ENCODE assay signal across 18 cellular contexts in the genomic region with DNA sequence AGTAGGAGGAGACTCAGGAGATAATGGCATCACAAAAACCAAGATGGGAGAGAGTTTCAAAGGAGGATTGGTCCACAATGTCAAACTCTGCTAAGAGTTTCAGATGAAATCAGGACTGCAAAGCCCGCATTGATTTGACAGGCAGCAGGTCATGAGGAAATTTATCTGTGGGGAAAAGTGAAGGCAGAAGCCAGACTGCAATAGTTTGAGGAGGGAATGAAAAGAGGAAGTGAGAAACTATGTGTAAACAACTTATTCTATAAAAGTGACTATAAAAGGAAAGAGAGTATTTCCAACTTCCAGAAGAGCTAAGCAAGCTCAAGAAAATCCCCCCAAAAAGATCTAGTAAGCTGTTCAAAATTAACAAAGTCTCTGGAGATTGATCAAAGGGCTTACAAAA.
"Had no signal": no experiment of that assay in that cellular context is flagged by ENCODE, and none has a peak within 500 bp of the region (broad histone marks: within the 10 kb centered on the region; RNA-seq: fewer than 3 reads in every experiment).

No MANE protein-coding gene starts in this region.

- H3K4me1 ChIP-seq: colonic mucosa, right atrium auricular region, tibial artery, uterus had no signal

- H3K27me3 ChIP-seq: colonic mucosa, right atrium auricular region, tibial artery, uterus had no signal

- H3K9me3 ChIP-seq: colonic mucosa, uterus had no signal

- H3K27ac ChIP-seq: colonic mucosa, right atrium auricular region, tibial artery, uterus had no signal

- DNase-seq: activated CD4-positive, alpha-beta T cell treated with anti-CD3 and anti-CD28 coated beads, Interleukin-2, amount 10 ng/mL, durations not matched to agents 7 days and 5 days; activated CD4-positive, CD25-positive, alpha-beta regulatory T cell; activated naive CD4-positive, alpha-beta T cell treated with anti-CD3 and anti-CD28 coated beads for 36 hours; activated T-cell treated with anti-CD3 and anti-CD28 coated beads for 4 hours; colonic mucosa; effector CD8-positive, alpha-beta T cell; foreskin melanocyte; head of caudate nucleus; left cardiac atrium; naive thymus-derived CD4-positive, alpha-beta T cell; posterior cingulate gyrus; stimulated activated CD4-positive, alpha-beta T cell treated with anti-CD3 and anti-CD28 coated beads, Interleukin-1b, Interleukin-23, amount 100 ng/mL, for 48 hours; tibial artery; uterus had no signal

- H3K36me3 ChIP-seq: colonic mucosa, right atrium auricular region, tibial artery, uterus had no signal

- H3K4me3 ChIP-seq: colonic mucosa, lung, right atrium auricular region, tibial artery, uterus had no signal

- ATAC-seq: activated T-helper 17 cell treated with anti-CD3 and anti-CD28 coated beads, Interleukin-2, amount 50 U/mL, for 72 hours; left cardiac atrium; naive thymus-derived CD4-positive, alpha-beta T cell; stimulated activated memory B cell treated with anti-CD40 and anti-IgM and Interleukin-4, amounts not matched to agents 10 μg/mL and 1 μg/mL and 100 μg/mL, for 72 hours had no signal
